In genomic region chr5:88238732-88239131, GRCh38 we compare ENCODE assay signal across 25 cellular contexts. TPM values are rescaled to one million over a fixed set of nuclear protein-coding genes. Genes with fewer than 3 reads are reported as not detected.
A peak's percentile ranks its signal among the peaks of the same experiment; 100 is the strongest.
DNase-seq lines count a peak whose midpoint lies in the region; ATAC-seq, FAIRE-seq and TF ChIP-seq lines count a peak whose summit lies in the region.
"Had no signal": no experiment of that assay in that cellular context is flagged by ENCODE, and none has a peak within 500 bp of the region (broad histone marks: within the 10 kb centered on the region; RNA-seq: fewer than 3 reads in every experiment).

No MANE protein-coding gene starts in this region.

- FAIRE-seq in G401.6 (lab: Jason Lieb, UNC) (peak; percentile 79), frontal cortex (lab: Jason Lieb, UNC) (peak; percentile 43)

- 96 to 100% methylated on average over 2 to 4 of the region's 4 CpGs for WGBS in endodermal cell (ENCODE audit: insufficient coverage in 1 of 2, insufficient read length in 1 of 2), 2 experiments

- H3K4me3 ChIP-seq in endodermal cell (ENCODE audit: low read length) (no peak overlapping the region), OCI-LY7 (ENCODE audit: low read depth, low read length, poor library complexity, severe bottlenecking) (no peak overlapping the region)
- H3K4me3 ChIP-seq: BLaER1 treated with 17β-estradiol and CSF1 and Interleukin-3, amounts not matched to agents 10 nM and 100 nM; GM23338 had no signal

- ATAC-seq in GM19351 (IDR thresholded peaks at IDR 0.05; ENCODE audit: unreplicated experiment) (peak; percentile 58), HG03354 (IDR thresholded peaks at IDR 0.05; ENCODE audit: poor library complexity, severe bottlenecking, unreplicated experiment) (peak; percentile 60)
- ATAC-seq: GM23338, HCT116, Panc1 had no signal

- CTCF ChIA-PET in OCI-LY7 (lab: Charles Lee; ENCODE audit: unreplicated experiment) = interaction anchor here (0.5 to 0.9 kb wide), 2 partner anchors 13 to 68 kb away, joined by 3 read pairs; no protein-coding TSS in a partner anchor

- no peaks in the 10 kb centered on the region for H3K9me3 Mint-ChIP-seq in endodermal cell
- H3K9me3 Mint-ChIP-seq: GM23338 had no signal

- no peaks in the 10 kb centered on the region for H3K9me2 ChIP-seq in OCI-LY7 (ENCODE audit: insufficient read depth, low read length)
- H3K9me2 ChIP-seq: SK-N-SH had no signal

- POLR2A ChIA-PET in OCI-LY7 (lab: Charles Lee) = interaction anchor here (0.5 to 1.8 kb wide), 7 partner anchors 10 to 138 kb away, joined by 3 to 4 read pairs (median 3); no protein-coding TSS in a partner anchor

- in situ Hi-C loops in G401 (cut with HindIII; ENCODE audit: low sequenced_read_pairs) = no loop called here

- H3K27ac ChIP-seq in endodermal cell (ENCODE audit: low read depth, low read length) = no peak overlapping the region
- H3K27ac ChIP-seq in OCI-LY7 (ENCODE audit: low read depth, low read length, poor library complexity, severe bottlenecking) = no peak overlapping the region
- H3K27ac ChIP-seq: BLaER1 treated with 17β-estradiol and CSF1 and Interleukin-3, amounts not matched to agents 10 nM and 100 nM had no signal

- H3K79me2 ChIP-seq in OCI-LY7 (ENCODE audit: insufficient read depth, low read depth, low read length) = peaks cover 61% of the 10 kb centered on the region

- peaks cover 24% of the 10 kb centered on the region for H3K4me1 Mint-ChIP-seq in endodermal cell

- no peaks in the 10 kb centered on the region for H3K27me3 Mint-ChIP-seq in endodermal cell (ENCODE audit: insufficient read depth)
- H3K27me3 Mint-ChIP-seq: CD4-positive, alpha-beta memory T cell had no signal

- no peaks in the 10 kb centered on the region for H3K9me3 ChIP-seq in endodermal cell (ENCODE audit: control insufficient read depth, low read length)
- H3K9me3 ChIP-seq in OCI-LY7 (ENCODE audit: low read length) = no peaks in the 10 kb centered on the region
- H3K9me3 ChIP-seq: BLaER1 treated with 17β-estradiol and CSF1 and Interleukin-3, amounts not matched to agents 10 nM and 100 nM; Caco-2; SK-N-SH had no signal

- no peak overlapping the region for H3K27ac Mint-ChIP-seq in endodermal cell
- H3K27ac Mint-ChIP-seq: CD4-positive, alpha-beta memory T cell; GM23338 had no signal

- no peaks in the 10 kb centered on the region for H3K27me3 ChIP-seq in endodermal cell (ENCODE audit: control insufficient read depth, insufficient read depth, low read length, poor library complexity, severe bottlenecking)
- H3K27me3 ChIP-seq: BLaER1 treated with 17β-estradiol and CSF1 and Interleukin-3, amounts not matched to agents 10 nM and 100 nM had no signal

- DNase-seq in frontal cortex (ENCODE audit: low spot score in 2 of 2) = no peak
- no peak for DNase-seq in endodermal cell
- no peak for DNase-seq in G401 (ENCODE audit: low spot score)
- no peak for DNase-seq in OCI-LY7 (ENCODE audit: low spot score)
- no peak for DNase-seq in NCI-H1105 treated with DMSO at 0.1 percent for 48 hours (lab: John Stamatoyannopoulos, UW)
- DNase-seq: 8988T; Caco-2; CD4-positive, alpha-beta memory T cell; DND-41; GDM1; Kasumi-1; NCI-H1417; NCI-H1694 treated with DMSO at 0.1 percent for 48 hours; NCI-H446 treated with DMSO at 0.1 percent for 48 hours; NK-92 treated with Interleukin-12 subunit alpha and Interleukin-12 subunit beta, amount 100 ng/mL, for 24 hours; SIG-M5; SK-N-SH; T-helper 2 cell had no signal

- no TSS peak for BruUV-seq in OCI-LY7 (replicated peaks; lab: Mats Ljungman, UMichigan)

- 0 out of 2 replicates have a peak, but pooled peaks cover 8% of the 10 kb centered on the region for H4K20me1 ChIP-seq in OCI-LY7 (ENCODE audit: insufficient read depth, low read length)

- H3K36me3 Mint-ChIP-seq in endodermal cell (ENCODE audit: low read depth) = peaks cover 15% of the 10 kb centered on the region

- no peaks in the 10 kb centered on the region for H3K36me3 ChIP-seq in endodermal cell (ENCODE audit: control insufficient read depth, insufficient read depth, low read length)
- peaks cover 51% of the 10 kb centered on the region for H3K36me3 ChIP-seq in OCI-LY7 (ENCODE audit: insufficient read depth, low read length)

- TF ChIP-seq CTCF in endodermal cell (conservative IDR thresholded peaks at IDR 0.05) = no peak
- TF ChIP-seq CTCF in OCI-LY7 (conservative IDR thresholded peaks at IDR 0.05; ENCODE audit: low read length) = no peak

- H3K4me1 ChIP-seq in endodermal cell (ENCODE audit: control insufficient read depth, insufficient read depth, low read length) (peaks cover 9% of the 10 kb centered on the region), OCI-LY7 (ENCODE audit: insufficient read depth, low read length, poor library complexity, severe bottlenecking) (no peaks in the 10 kb centered on the region)
- H3K4me1 ChIP-seq: BLaER1 treated with 17β-estradiol and CSF1 and Interleukin-3, amounts not matched to agents 10 nM and 100 nM had no signal

- no peak overlapping the region for H3K4me2 ChIP-seq in OCI-LY7 (ENCODE audit: low read length)
- H3K4me2 ChIP-seq: BLaER1 treated with 17β-estradiol and CSF1 and Interleukin-3, amounts not matched to agents 10 nM and 100 nM; GM23338; SK-N-SH had no signal

- intact Hi-C loops in OCI-LY7 (cut with micrococcal nuclease; ENCODE audit: unreplicated experiment) = no loop called here

- H2AFZ ChIP-seq in OCI-LY7 (ENCODE audit: low read length) = no peak overlapping the region
- H2AFZ ChIP-seq: GM23338 had no signal

- no peak overlapping the region for H3K9ac ChIP-seq in endodermal cell (ENCODE audit: extremely low read depth, low read length, poor library complexity, severe bottlenecking)
- H3K9ac ChIP-seq: BLaER1 treated with 17β-estradiol and CSF1 and Interleukin-3, amounts not matched to agents 10 nM and 100 nM; SK-N-SH had no signal

- H3K4me3 Mint-ChIP-seq in endodermal cell = no peak overlapping the region
- H3K4me3 Mint-ChIP-seq: CD4-positive, alpha-beta memory T cell; GM23338 had no signal

RNA-seq across cellular contexts. Expression of gene TMEM161B, which starts 29.9 kb away (rescaled TPM):
- total RNA-seq in frontal cortex (39.5 TPM), endodermal cell (10 to 100 TPM; 17.2 to 18.2 TPM), OCI-LY7 (2022) (32.4 and 32.7 TPM in 2 replicates)
- 17.1 TPM for polyA plus RNA-seq in endodermal cell (2013, experiment 1 of 2)
- 18.1 TPM for polyA plus RNA-seq in endodermal cell (2013, experiment 2 of 2)
- 3.1 and 5.3 TPM in 2 replicates for total RNA-seq in G401 (2014; rRNA removed; shearing (Covaris generic))
- 17.2 and 20.3 TPM in 2 replicates for total RNA-seq in OCI-LY7 (2014; rRNA removed; shearing (Covaris generic))
